ENCODE assay signal across 1 cellular context in genomic region chr3:133475245-133476010, GRCh38.
TF ChIP-seq lines count a peak whose summit lies in the region.

No MANE protein-coding gene starts in this region.

TF ChIP-seq in GM23338, 12 proteins besides CTCF, POLR2A, EP300 and RAD21 (continued from another document):
- TF ChIP-seq, protein P1, sequence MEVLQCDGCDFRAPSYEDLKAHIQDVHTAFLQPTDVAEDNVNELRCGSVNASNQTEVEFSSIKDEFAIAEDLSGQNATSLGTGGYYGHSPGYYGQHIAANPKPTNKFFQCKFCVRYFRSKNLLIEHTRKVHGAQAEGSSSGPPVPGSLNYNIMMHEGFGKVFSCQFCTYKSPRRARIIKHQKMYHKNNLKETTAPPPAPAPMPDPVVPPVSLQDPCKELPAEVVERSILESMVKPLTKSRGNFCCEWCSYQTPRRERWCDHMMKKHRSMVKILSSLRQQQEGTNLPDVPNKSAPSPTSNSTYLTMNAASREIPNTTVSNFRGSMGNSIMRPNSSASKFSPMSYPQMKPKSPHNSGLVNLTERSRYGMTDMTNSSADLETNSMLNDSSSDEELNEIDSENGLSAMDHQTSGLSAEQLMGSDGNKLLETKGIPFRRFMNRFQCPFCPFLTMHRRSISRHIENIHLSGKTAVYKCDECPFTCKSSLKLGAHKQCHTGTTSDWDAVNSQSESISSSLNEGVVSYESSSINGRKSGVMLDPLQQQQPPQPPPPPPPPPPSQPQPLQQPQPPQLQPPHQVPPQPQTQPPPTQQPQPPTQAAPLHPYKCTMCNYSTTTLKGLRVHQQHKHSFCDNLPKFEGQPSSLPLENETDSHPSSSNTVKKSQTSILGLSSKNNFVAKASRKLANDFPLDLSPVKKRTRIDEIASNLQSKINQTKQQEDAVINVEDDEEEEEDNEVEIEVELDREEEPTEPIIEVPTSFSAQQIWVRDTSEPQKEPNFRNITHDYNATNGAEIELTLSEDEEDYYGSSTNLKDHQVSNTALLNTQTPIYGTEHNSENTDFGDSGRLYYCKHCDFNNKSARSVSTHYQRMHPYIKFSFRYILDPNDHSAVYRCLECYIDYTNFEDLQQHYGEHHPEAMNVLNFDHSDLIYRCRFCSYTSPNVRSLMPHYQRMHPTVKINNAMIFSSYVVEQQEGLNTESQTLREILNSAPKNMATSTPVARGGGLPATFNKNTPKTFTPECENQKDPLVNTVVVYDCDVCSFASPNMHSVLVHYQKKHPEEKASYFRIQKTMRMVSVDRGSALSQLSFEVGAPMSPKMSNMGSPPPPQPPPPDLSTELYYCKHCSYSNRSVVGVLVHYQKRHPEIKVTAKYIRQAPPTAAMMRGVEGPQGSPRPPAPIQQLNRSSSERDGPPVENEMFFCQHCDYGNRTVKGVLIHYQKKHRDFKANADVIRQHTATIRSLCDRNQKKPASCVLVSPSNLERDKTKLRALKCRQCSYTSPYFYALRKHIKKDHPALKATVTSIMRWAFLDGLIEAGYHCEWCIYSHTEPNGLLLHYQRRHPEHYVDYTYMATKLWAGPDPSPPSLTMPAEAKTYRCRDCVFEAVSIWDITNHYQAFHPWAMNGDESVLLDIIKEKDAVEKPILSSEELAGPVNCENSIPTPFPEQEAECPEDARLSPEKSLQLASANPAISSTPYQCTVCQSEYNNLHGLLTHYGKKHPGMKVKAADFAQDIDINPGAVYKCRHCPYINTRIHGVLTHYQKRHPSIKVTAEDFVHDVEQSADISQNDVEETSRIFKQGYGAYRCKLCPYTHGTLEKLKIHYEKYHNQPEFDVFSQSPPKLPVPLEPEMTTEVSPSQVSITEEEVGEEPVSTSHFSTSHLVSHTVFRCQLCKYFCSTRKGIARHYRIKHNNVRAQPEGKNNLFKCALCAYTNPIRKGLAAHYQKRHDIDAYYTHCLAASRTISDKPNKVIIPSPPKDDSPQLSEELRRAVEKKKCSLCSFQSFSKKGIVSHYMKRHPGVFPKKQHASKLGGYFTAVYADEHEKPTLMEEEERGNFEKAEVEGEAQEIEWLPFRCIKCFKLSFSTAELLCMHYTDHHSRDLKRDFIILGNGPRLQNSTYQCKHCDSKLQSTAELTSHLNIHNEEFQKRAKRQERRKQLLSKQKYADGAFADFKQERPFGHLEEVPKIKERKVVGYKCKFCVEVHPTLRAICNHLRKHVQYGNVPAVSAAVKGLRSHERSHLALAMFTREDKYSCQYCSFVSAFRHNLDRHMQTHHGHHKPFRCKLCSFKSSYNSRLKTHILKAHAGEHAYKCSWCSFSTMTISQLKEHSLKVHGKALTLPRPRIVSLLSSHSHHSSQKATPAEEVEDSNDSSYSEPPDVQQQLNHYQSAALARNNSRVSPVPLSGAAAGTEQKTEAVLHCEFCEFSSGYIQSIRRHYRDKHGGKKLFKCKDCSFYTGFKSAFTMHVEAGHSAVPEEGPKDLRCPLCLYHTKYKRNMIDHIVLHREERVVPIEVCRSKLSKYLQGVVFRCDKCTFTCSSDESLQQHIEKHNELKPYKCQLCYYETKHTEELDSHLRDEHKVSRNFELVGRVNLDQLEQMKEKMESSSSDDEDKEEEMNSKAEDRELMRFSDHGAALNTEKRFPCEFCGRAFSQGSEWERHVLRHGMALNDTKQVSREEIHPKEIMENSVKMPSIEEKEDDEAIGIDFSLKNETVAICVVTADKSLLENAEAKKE (CRISPR knock-in tag; IDR thresholded peaks at IDR 0.05): no peak
- TF ChIP-seq JUNB (IDR thresholded peaks at IDR 0.05; ENCODE audit: unreplicated experiment) (no peak), STAT1 (IDR thresholded peaks at IDR 0.05; ENCODE audit: unreplicated experiment) (no peak), ZNF331 (CRISPR knock-in tag; IDR thresholded peaks at IDR 0.05; ENCODE audit: low read depth) (no peak), EZH2phosphoT487 (IDR thresholded peaks at IDR 0.05; ENCODE audit: unreplicated experiment) (no peak), ZNF114 (CRISPR knock-in tag; IDR thresholded peaks at IDR 0.05) (no peak)
- TF ChIP-seq, protein P2, sequence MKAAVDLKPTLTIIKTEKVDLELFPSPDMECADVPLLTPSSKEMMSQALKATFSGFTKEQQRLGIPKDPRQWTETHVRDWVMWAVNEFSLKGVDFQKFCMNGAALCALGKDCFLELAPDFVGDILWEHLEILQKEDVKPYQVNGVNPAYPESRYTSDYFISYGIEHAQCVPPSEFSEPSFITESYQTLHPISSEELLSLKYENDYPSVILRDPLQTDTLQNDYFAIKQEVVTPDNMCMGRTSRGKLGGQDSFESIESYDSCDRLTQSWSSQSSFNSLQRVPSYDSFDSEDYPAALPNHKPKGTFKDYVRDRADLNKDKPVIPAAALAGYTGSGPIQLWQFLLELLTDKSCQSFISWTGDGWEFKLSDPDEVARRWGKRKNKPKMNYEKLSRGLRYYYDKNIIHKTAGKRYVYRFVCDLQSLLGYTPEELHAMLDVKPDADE (IDR thresholded peaks at IDR 0.05): no peak
- TF ChIP-seq, protein P3, sequence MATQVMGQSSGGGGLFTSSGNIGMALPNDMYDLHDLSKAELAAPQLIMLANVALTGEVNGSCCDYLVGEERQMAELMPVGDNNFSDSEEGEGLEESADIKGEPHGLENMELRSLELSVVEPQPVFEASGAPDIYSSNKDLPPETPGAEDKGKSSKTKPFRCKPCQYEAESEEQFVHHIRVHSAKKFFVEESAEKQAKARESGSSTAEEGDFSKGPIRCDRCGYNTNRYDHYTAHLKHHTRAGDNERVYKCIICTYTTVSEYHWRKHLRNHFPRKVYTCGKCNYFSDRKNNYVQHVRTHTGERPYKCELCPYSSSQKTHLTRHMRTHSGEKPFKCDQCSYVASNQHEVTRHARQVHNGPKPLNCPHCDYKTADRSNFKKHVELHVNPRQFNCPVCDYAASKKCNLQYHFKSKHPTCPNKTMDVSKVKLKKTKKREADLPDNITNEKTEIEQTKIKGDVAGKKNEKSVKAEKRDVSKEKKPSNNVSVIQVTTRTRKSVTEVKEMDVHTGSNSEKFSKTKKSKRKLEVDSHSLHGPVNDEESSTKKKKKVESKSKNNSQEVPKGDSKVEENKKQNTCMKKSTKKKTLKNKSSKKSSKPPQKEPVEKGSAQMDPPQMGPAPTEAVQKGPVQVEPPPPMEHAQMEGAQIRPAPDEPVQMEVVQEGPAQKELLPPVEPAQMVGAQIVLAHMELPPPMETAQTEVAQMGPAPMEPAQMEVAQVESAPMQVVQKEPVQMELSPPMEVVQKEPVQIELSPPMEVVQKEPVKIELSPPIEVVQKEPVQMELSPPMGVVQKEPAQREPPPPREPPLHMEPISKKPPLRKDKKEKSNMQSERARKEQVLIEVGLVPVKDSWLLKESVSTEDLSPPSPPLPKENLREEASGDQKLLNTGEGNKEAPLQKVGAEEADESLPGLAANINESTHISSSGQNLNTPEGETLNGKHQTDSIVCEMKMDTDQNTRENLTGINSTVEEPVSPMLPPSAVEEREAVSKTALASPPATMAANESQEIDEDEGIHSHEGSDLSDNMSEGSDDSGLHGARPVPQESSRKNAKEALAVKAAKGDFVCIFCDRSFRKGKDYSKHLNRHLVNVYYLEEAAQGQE (IDR thresholded peaks at IDR 0.05; ENCODE audit: unreplicated experiment): no peak
